Comparison of ENCODE assay signal across 1 cellular context in genomic region chr4:30839583-30840520, GRCh38.
TF ChIP-seq lines count a peak whose summit lies in the region.

No MANE protein-coding gene starts in this region.

TF ChIP-seq in HEK293, 187 proteins besides CTCF, POLR2A, EP300 and RAD21 (continued from another document):
- TF ChIP-seq ZNF580 (tag by site-specific recombination; IDR thresholded peaks at IDR 0.05) (no peak; the same call in 1 of the 2 replicates), RBAK (tag by site-specific recombination; IDR thresholded peaks at IDR 0.05) (no peak), FEZF1 (tag by site-specific recombination; IDR thresholded peaks at IDR 0.05) (peak; percentile 76; the same call in 1 of the 2 replicates), ZNF449 (tag by site-specific recombination; IDR thresholded peaks at IDR 0.05) (no peak), REST (tag by site-specific recombination; IDR thresholded peaks at IDR 0.05) (peak; percentile 9; the same call in 1 of the 2 replicates), ZNF274 (IDR thresholded peaks at IDR 0.05; ENCODE audit: low read length) (no peak), ZNF274 (tag by site-specific recombination; IDR thresholded peaks at IDR 0.05; ENCODE audit: borderline replicate concordance) (no peak), ZNF76 (tag by site-specific recombination; IDR thresholded peaks at IDR 0.05; ENCODE audit: borderline replicate concordance, low read depth) (peak; percentile 42; the same call in 1 of the 2 replicates), ZBTB20 (tag by site-specific recombination; IDR thresholded peaks at IDR 0.05) (no peak; the same call in 1 of the 2 replicates), ZNF843 (tag by site-specific recombination; IDR thresholded peaks at IDR 0.05) (peak; percentile 87), ZNF404 (tag by site-specific recombination; IDR thresholded peaks at IDR 0.05) (no peak), KLF9 (tag by site-specific recombination; IDR thresholded peaks at IDR 0.05; ENCODE audit: low read depth) (no peak), ZNF138 (tag by site-specific recombination; IDR thresholded peaks at IDR 0.05; ENCODE audit: borderline replicate concordance) (no peak), BCL11A (tag by site-specific recombination; IDR thresholded peaks at IDR 0.05; ENCODE audit: low read depth) (peak; percentile 82; the same call in 1 of the 2 replicates), ZNF266 (tag by site-specific recombination; IDR thresholded peaks at IDR 0.05; ENCODE audit: low read depth) (no peak), KLF1 (tag by site-specific recombination; IDR thresholded peaks at IDR 0.05) (no peak), PRDM10 (tag by site-specific recombination; IDR thresholded peaks at IDR 0.05) (peak; percentile 83), ZNF157 (tag by site-specific recombination; IDR thresholded peaks at IDR 0.05) (no peak), ZNF510 (tag by site-specific recombination; IDR thresholded peaks at IDR 0.05; ENCODE audit: insufficient replicate concordance) (no peak), BCL6B (tag by site-specific recombination; IDR thresholded peaks at IDR 0.05) (no peak), ZNF791 (tag by site-specific recombination; IDR thresholded peaks at IDR 0.05) (no peak), ZNF518A (tag by site-specific recombination; conservative IDR thresholded peaks at IDR 0.05; ENCODE audit: low read depth) (no peak), PRDM1 (tag by site-specific recombination; IDR thresholded peaks at IDR 0.05) (no peak)
